31 cellular contexts compared by ENCODE assay signal in the genomic region with DNA sequence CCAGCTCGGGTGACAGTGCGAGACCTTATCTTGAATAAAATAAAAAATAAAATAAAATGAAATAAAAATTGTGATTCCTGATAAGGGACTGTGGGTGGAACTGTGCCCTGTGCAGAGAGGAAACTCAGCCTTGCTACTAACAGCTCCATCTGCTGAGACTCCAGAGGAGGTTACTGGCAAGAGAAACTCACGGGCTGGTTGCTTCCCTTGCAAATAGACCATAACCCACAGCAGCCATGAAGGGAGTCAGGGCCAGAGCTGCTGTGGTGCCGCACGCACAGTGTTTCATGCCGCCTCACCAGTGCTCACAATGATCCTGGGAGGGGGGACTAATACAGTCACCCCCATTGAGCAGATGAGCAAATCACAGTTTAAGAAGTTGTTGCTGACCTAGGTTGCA. TPM values are rescaled to one million over a fixed set of nuclear protein-coding genes. Genes with fewer than 3 reads are reported as not detected.
DNase-seq lines count a peak whose midpoint lies in the region; ATAC-seq and TF ChIP-seq lines count a peak whose summit lies in the region.
"Had no signal": no experiment of that assay in that cellular context is flagged by ENCODE, and none has a peak within 500 bp of the region (broad histone marks: within the 10 kb centered on the region; RNA-seq: fewer than 3 reads in every experiment).

No MANE protein-coding gene starts in this region.

- CTCF ChIA-PET in activated CD8-positive, alpha-beta T cell treated with anti-CD3 and anti-CD28 coated beads for 36 hours (lab: Charles Lee) = interaction anchor here (1.2 to 2.0 kb wide), 3 partner anchors 11 to 170 kb away, joined by 3 to 6 read pairs (median 5); no protein-coding TSS in a partner anchor
- CTCF ChIA-PET in activated CD8-positive, alpha-beta T cell treated with anti-CD3 and anti-CD28 coated beads, Interleukin-2, amount 10 ng/mL, durations not matched to agents 7 days and 5 days (lab: Charles Lee) = no interaction called here
- CTCF ChIA-PET in RWPE1 (lab: Yijun Ruan, JAX) = no interaction called here

- H3K4me3 Mint-ChIP-seq in activated CD8-positive, alpha-beta T cell treated with anti-CD3 and anti-CD28 coated beads for 36 hours = no peak overlapping the region
- H3K4me3 Mint-ChIP-seq in activated CD8-positive, alpha-beta T cell treated with anti-CD3 and anti-CD28 coated beads, Interleukin-2, amount 10 ng/mL, durations not matched to agents 7 days and 5 days = no peak overlapping the region
- H3K4me3 Mint-ChIP-seq in stimulated activated naive CD8-positive, alpha-beta T cell treated with anti-CD3 and anti-CD28 coated beads, Interleukin-15, amount 100 ng/mL, for 72 hours = no peak overlapping the region
- H3K4me3 Mint-ChIP-seq: activated CD8-positive, alpha-beta memory T cell treated with anti-CD3 and anti-CD28 coated beads, Interleukin-2, amount 10 ng/mL, durations not matched to agents 7 days and 5 days; activated naive CD4-positive, alpha-beta T cell treated with anti-CD3 and anti-CD28 coated beads, Interleukin-2, amount 10 ng/mL, durations not matched to agents 7 days and 5 days; naive thymus-derived CD4-positive, alpha-beta T cell had no signal

- POLR2A ChIA-PET in activated CD8-positive, alpha-beta T cell treated with anti-CD3 and anti-CD28 coated beads for 36 hours (lab: Charles Lee) = interaction anchor here (0.9 to 4.2 kb wide), 2 partner anchors 9 to 11 kb away, joined by 3 to 27 read pairs; no protein-coding TSS in a partner anchor
- POLR2A ChIA-PET in activated CD8-positive, alpha-beta T cell treated with anti-CD3 and anti-CD28 coated beads, Interleukin-2, amount 10 ng/mL, durations not matched to agents 7 days and 5 days (lab: Charles Lee) = interaction anchor here (1.1 kb wide), 1 partner anchor 115 kb away, joined by 5 read pairs; a partner anchor contains a TSS
- POLR2A ChIA-PET in RWPE1 (lab: Yijun Ruan, JAX; ENCODE audit: low non-redundant PET) = no interaction called here

- H3K27ac ChIP-seq in RWPE1 = peak overlapping the region; percentile 23; the same call in 1 of the 2 replicates
- no peak overlapping the region for H3K27ac ChIP-seq in foreskin keratinocyte
- H3K27ac ChIP-seq: breast epithelium, epithelial cell of prostate, HL-60, SJSA1 had no signal

- H3K9me3 Mint-ChIP-seq in activated CD8-positive, alpha-beta T cell treated with anti-CD3 and anti-CD28 coated beads for 36 hours = no peaks in the 10 kb centered on the region
- H3K9me3 Mint-ChIP-seq in activated CD8-positive, alpha-beta T cell treated with anti-CD3 and anti-CD28 coated beads, Interleukin-2, amount 10 ng/mL, durations not matched to agents 7 days and 5 days (ENCODE audit: insufficient read depth) = no peaks in the 10 kb centered on the region
- H3K9me3 Mint-ChIP-seq in stimulated activated naive CD8-positive, alpha-beta T cell treated with anti-CD3 and anti-CD28 coated beads, Interleukin-15, amount 100 ng/mL, for 72 hours = no peaks in the 10 kb centered on the region
- H3K9me3 Mint-ChIP-seq: activated naive CD4-positive, alpha-beta T cell treated with anti-CD3 and anti-CD28 coated beads, Interleukin-2, amount 10 ng/mL, durations not matched to agents 7 days and 5 days; IgD-negative memory B cell; naive thymus-derived CD4-positive, alpha-beta T cell had no signal

- no peaks in the 10 kb centered on the region for H3K27me3 Mint-ChIP-seq in activated CD8-positive, alpha-beta T cell treated with anti-CD3 and anti-CD28 coated beads for 36 hours
- H3K27me3 Mint-ChIP-seq in activated CD8-positive, alpha-beta T cell treated with anti-CD3 and anti-CD28 coated beads, Interleukin-2, amount 10 ng/mL, durations not matched to agents 7 days and 5 days (ENCODE audit: low read depth) = no peaks in the 10 kb centered on the region
- H3K27me3 Mint-ChIP-seq in stimulated activated naive CD8-positive, alpha-beta T cell treated with anti-CD3 and anti-CD28 coated beads, Interleukin-15, amount 100 ng/mL, for 72 hours = no peaks in the 10 kb centered on the region
- H3K27me3 Mint-ChIP-seq: activated CD8-positive, alpha-beta memory T cell treated with anti-CD3 and anti-CD28 coated beads, Interleukin-2, amount 10 ng/mL, durations not matched to agents 7 days and 5 days; activated naive CD4-positive, alpha-beta T cell treated with anti-CD3 and anti-CD28 coated beads, Interleukin-2, amount 10 ng/mL, durations not matched to agents 7 days and 5 days; CD4-positive, CD25-positive, alpha-beta regulatory T cell; naive thymus-derived CD4-positive, alpha-beta T cell had no signal

- H3K27ac Mint-ChIP-seq in activated CD8-positive, alpha-beta T cell treated with anti-CD3 and anti-CD28 coated beads for 36 hours = peak overlapping the region; percentile 69
- no peak overlapping the region for H3K27ac Mint-ChIP-seq in activated CD8-positive, alpha-beta T cell treated with anti-CD3 and anti-CD28 coated beads, Interleukin-2, amount 10 ng/mL, durations not matched to agents 7 days and 5 days
- peak overlapping the region; percentile 29 to 59 for H3K27ac Mint-ChIP-seq in stimulated activated naive CD8-positive, alpha-beta T cell treated with anti-CD3 and anti-CD28 coated beads, Interleukin-15, amount 100 ng/mL, for 72 hours
- H3K27ac Mint-ChIP-seq: activated CD8-positive, alpha-beta memory T cell treated with anti-CD3 and anti-CD28 coated beads, Interleukin-2, amount 10 ng/mL, durations not matched to agents 7 days and 5 days; activated naive CD4-positive, alpha-beta T cell treated with anti-CD3 and anti-CD28 coated beads, Interleukin-2, amount 10 ng/mL, durations not matched to agents 7 days and 5 days had no signal

- no peak for DNase-seq in activated CD8-positive, alpha-beta T cell treated with anti-CD3 and anti-CD28 coated beads for 36 hours
- no peak for DNase-seq in activated CD8-positive, alpha-beta T cell treated with anti-CD3 and anti-CD28 coated beads, Interleukin-2, amount 10 ng/mL, durations not matched to agents 7 days and 5 days
- DNase-seq in RWPE1 (ENCODE audit: low spot score) (no peak), choroid plexus epithelial cell (ENCODE audit: low read depth) (no peak), foreskin keratinocyte (no peak)
- no peak for DNase-seq in stimulated activated naive CD8-positive, alpha-beta T cell treated with anti-CD3 and anti-CD28 coated beads, Interleukin-15, amount 100 ng/mL, for 72 hours
- DNase-seq: activated CD8-positive, alpha-beta memory T cell treated with anti-CD3 and anti-CD28 coated beads, Interleukin-2, amount 10 ng/mL, durations not matched to agents 7 days and 5 days; activated naive CD4-positive, alpha-beta T cell treated with anti-CD3 and anti-CD28 coated beads, Interleukin-2, amount 10 ng/mL, durations not matched to agents 7 days and 5 days; CD4-positive, CD25-positive, alpha-beta regulatory T cell; DMS53; foreskin fibroblast; mammary epithelial cell; MM.1S; naive thymus-derived CD4-positive, alpha-beta T cell; NCI-H1436 treated with DMSO at 0.1 percent for 48 hours; NCI-H2171 treated with DMSO at 0.1 percent for 48 hours; NCI-H69; stimulated activated naive CD4-positive, alpha-beta T cell treated with Interleukin-2 at 50 U/mL for 16 hours had no signal

- H3K27me3 ChIP-seq in foreskin keratinocyte = no peaks in the 10 kb centered on the region
- H3K27me3 ChIP-seq: breast epithelium, SJSA1 had no signal

- peaks cover 97% of the 10 kb centered on the region for H3K4me1 Mint-ChIP-seq in activated CD8-positive, alpha-beta T cell treated with anti-CD3 and anti-CD28 coated beads for 36 hours (ENCODE audit: low read depth)
- H3K4me1 Mint-ChIP-seq in activated CD8-positive, alpha-beta T cell treated with anti-CD3 and anti-CD28 coated beads, Interleukin-2, amount 10 ng/mL, durations not matched to agents 7 days and 5 days (ENCODE audit: low read depth) = peaks cover 59% of the 10 kb centered on the region
- H3K4me1 Mint-ChIP-seq in stimulated activated naive CD8-positive, alpha-beta T cell treated with anti-CD3 and anti-CD28 coated beads, Interleukin-15, amount 100 ng/mL, for 72 hours = peaks cover 98% of the 10 kb centered on the region

- no peak overlapping the region for H3K4me3 ChIP-seq in choroid plexus epithelial cell (ENCODE audit: low read depth, low read length)
- H3K4me3 ChIP-seq: breast epithelium, SJSA1 had no signal

- peaks cover 20% of the 10 kb centered on the region for H3K4me1 ChIP-seq in foreskin keratinocyte
- H3K4me1 ChIP-seq: breast epithelium had no signal

- no peak for ATAC-seq in activated CD8-positive, alpha-beta T cell treated with anti-CD3 and anti-CD28 coated beads for 36 hours
- no peak for ATAC-seq in activated CD8-positive, alpha-beta T cell treated with anti-CD3 and anti-CD28 coated beads, Interleukin-2, amount 10 ng/mL, durations not matched to agents 7 days and 5 days
- ATAC-seq in stimulated activated naive CD8-positive, alpha-beta T cell treated with anti-CD3 and anti-CD28 coated beads, Interleukin-15, amount 100 ng/mL, for 72 hours = no peak
- ATAC-seq in foreskin keratinocyte (no peak), HG02981 (IDR thresholded peaks at IDR 0.05; ENCODE audit: unreplicated experiment) (no peak), GM18867 (IDR thresholded peaks at IDR 0.05; ENCODE audit: unreplicated experiment) (no peak)
- ATAC-seq: activated CD4-positive, CD25-positive, alpha-beta regulatory T cell treated with anti-CD3 and anti-CD28 coated beads, Interleukin-2, amount 50 U/mL, for 24 hours; activated CD8-positive, alpha-beta memory T cell treated with anti-CD3 and anti-CD28 coated beads, Interleukin-2, amount 10 ng/mL, durations not matched to agents 7 days and 5 days; naive thymus-derived CD4-positive, alpha-beta T cell; sciatic nerve had no signal

- intact Hi-C loops in activated CD8-positive, alpha-beta T cell treated with anti-CD3 and anti-CD28 coated beads for 36 hours (cut with micrococcal nuclease) = no loop called here

- no peak for TF ChIP-seq CTCF in activated CD8-positive, alpha-beta T cell treated with anti-CD3 and anti-CD28 coated beads for 36 hours (IDR thresholded peaks at IDR 0.05)
- TF ChIP-seq CTCF in RWPE1 (conservative IDR thresholded peaks at IDR 0.05; ENCODE audit: low read depth) (no peak), choroid plexus epithelial cell (conservative IDR thresholded peaks at IDR 0.05; ENCODE audit: low read depth, low read length) (peak; percentile 16), foreskin keratinocyte (conservative IDR thresholded peaks at IDR 0.05) (no peak)

- peaks cover 25% of the 10 kb centered on the region for H3K36me3 Mint-ChIP-seq in activated CD8-positive, alpha-beta T cell treated with anti-CD3 and anti-CD28 coated beads for 36 hours (ENCODE audit: low read depth)
- peaks cover 12% of the 10 kb centered on the region for H3K36me3 Mint-ChIP-seq in activated CD8-positive, alpha-beta T cell treated with anti-CD3 and anti-CD28 coated beads, Interleukin-2, amount 10 ng/mL, durations not matched to agents 7 days and 5 days (ENCODE audit: low read depth)

RNA-seq across cellular contexts. Expression of a gene that starts 13.7 kb away (rescaled TPM):
- 10 to 100 TPM; 44.1 to 45.7 TPM for total RNA-seq in activated CD8-positive, alpha-beta T cell treated with anti-CD3 and anti-CD28 coated beads for 36 hours
- total RNA-seq in activated CD8-positive, alpha-beta T cell treated with anti-CD3 and anti-CD28 coated beads, Interleukin-2, amount 10 ng/mL, durations not matched to agents 7 days and 5 days = 10 to 100 TPM; 32.3 to 33.3 TPM
- total RNA-seq in foreskin keratinocyte = 29.7 and 29.8 TPM in 2 replicates
- polyA plus RNA-seq in foreskin keratinocyte = 22.0 and 26.5 TPM in 2 replicates

RNA-seq across cellular contexts. Expression of a gene that starts 41.9 kb away (rescaled TPM):
- total RNA-seq in activated CD8-positive, alpha-beta T cell treated with anti-CD3 and anti-CD28 coated beads for 36 hours = not detected
- total RNA-seq in activated CD8-positive, alpha-beta T cell treated with anti-CD3 and anti-CD28 coated beads, Interleukin-2, amount 10 ng/mL, durations not matched to agents 7 days and 5 days = not detected
- total RNA-seq in foreskin keratinocyte = not detected in 2 replicates
- polyA plus RNA-seq in foreskin keratinocyte = not detected in 2 replicates
- total RNA-seq: activated CD8-positive, alpha-beta memory T cell treated with anti-CD3 and anti-CD28 coated beads, Interleukin-2, amount 10 ng/mL, durations not matched to agents 7 days and 5 days; CD4-positive, CD25-positive, alpha-beta regulatory T cell; mammary epithelial cell; naive thymus-derived CD4-positive, alpha-beta T cell; SJSA1; T-helper 2 cell treated with Interferon-gamma antibody and Interleukin-4, amounts not matched to agents 100 ng/mL and 5 ng/mL, for 36 hours; ureter had no signal
- polyA plus RNA-seq: CD4-positive, CD25-positive, alpha-beta regulatory T cell; IgD-negative memory B cell; keratinocyte; mammary epithelial cell; naive thymus-derived CD4-positive, alpha-beta T cell had no signal

RNA-seq across cellular contexts. Expression of a gene that starts 55.7 kb away (rescaled TPM):
- not detected for total RNA-seq in activated CD8-positive, alpha-beta T cell treated with anti-CD3 and anti-CD28 coated beads for 36 hours
- total RNA-seq in activated CD8-positive, alpha-beta T cell treated with anti-CD3 and anti-CD28 coated beads, Interleukin-2, amount 10 ng/mL, durations not matched to agents 7 days and 5 days = not detected
- not detected in 2 replicates for total RNA-seq in foreskin keratinocyte
- polyA plus RNA-seq in foreskin keratinocyte = not detected in 2 replicates
- total RNA-seq: activated CD8-positive, alpha-beta memory T cell treated with anti-CD3 and anti-CD28 coated beads, Interleukin-2, amount 10 ng/mL, durations not matched to agents 7 days and 5 days; CD4-positive, CD25-positive, alpha-beta regulatory T cell; dermis microvascular lymphatic vessel endothelial cell; naive thymus-derived CD4-positive, alpha-beta T cell; SJSA1; T-helper 2 cell treated with Interferon-gamma antibody and Interleukin-4, amounts not matched to agents 100 ng/mL and 5 ng/mL, for 36 hours had no signal
- polyA plus RNA-seq: CD4-positive, CD25-positive, alpha-beta regulatory T cell; IgD-negative memory B cell; mammary epithelial cell; naive thymus-derived CD4-positive, alpha-beta T cell had no signal

RNA-seq across cellular contexts. Expression of a gene that starts 59.7 kb away (rescaled TPM):
- total RNA-seq in activated CD8-positive, alpha-beta T cell treated with anti-CD3 and anti-CD28 coated beads for 36 hours = not detected
- total RNA-seq in activated CD8-positive, alpha-beta T cell treated with anti-CD3 and anti-CD28 coated beads, Interleukin-2, amount 10 ng/mL, durations not matched to agents 7 days and 5 days = not detected
- not detected in 2 replicates for total RNA-seq in foreskin keratinocyte
- polyA plus RNA-seq in foreskin keratinocyte = not detected in 2 replicates
- total RNA-seq: activated CD8-positive, alpha-beta memory T cell treated with anti-CD3 and anti-CD28 coated beads, Interleukin-2, amount 10 ng/mL, durations not matched to agents 7 days and 5 days; CD4-positive, CD25-positive, alpha-beta regulatory T cell; dermis microvascular lymphatic vessel endothelial cell; mammary epithelial cell; naive thymus-derived CD4-positive, alpha-beta T cell; SJSA1; T-helper 2 cell treated with Interferon-gamma antibody and Interleukin-4, amounts not matched to agents 100 ng/mL and 5 ng/mL, for 36 hours had no signal
- polyA plus RNA-seq: CD4-positive, CD25-positive, alpha-beta regulatory T cell; IgD-negative memory B cell; keratinocyte; mammary epithelial cell; naive thymus-derived CD4-positive, alpha-beta T cell had no signal
